In the genomic region with DNA sequence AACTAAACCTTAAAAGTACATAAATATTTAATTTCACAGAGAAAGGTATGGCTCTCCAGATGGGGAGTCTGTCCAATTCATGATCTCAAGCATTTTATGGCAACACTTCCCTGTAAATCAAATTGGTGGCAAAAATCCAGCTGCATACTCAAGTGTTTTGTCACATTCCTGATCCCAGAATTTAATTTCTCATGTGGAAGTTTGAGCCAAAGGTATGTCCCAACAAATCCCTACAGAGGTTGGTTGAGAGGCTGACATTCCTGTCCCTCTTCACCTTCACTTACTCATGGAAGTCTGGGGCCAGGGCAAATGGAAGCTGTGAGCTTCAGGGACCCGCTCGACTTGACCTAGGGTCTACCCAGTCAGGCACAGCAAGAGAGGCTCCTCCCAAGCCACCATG, we compare ENCODE assay signal across 1 cellular context.
TF ChIP-seq lines count a peak whose summit lies in the region.

No MANE protein-coding gene starts in this region.

TF ChIP-seq in endothelial cell of umbilical vein, 7 proteins besides CTCF, POLR2A, EP300 and RAD21 (continued from another document):
- TF ChIP-seq, protein P1, sequence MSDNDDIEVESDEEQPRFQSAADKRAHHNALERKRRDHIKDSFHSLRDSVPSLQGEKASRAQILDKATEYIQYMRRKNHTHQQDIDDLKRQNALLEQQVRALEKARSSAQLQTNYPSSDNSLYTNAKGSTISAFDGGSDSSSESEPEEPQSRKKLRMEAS (IDR thresholded peaks at IDR 0.05; ENCODE audit: insufficient read depth, insufficient read length), result no peak
- TF ChIP-seq POLR2AphosphoS5 (IDR thresholded peaks at IDR 0.05; ENCODE audit: insufficient read depth, low read depth, low read length), result no peak
- no peak for TF ChIP-seq JUN (IDR thresholded peaks at IDR 0.05; ENCODE audit: borderline replicate concordance, insufficient read depth, insufficient read length, low read depth)
- TF ChIP-seq FOS (IDR thresholded peaks at IDR 0.05; ENCODE audit: borderline replicate concordance, insufficient read depth, low read length), result no peak
TF ChIP-seq in endothelial cell of umbilical vein: peak in this region for 0.
